In genomic region chr4:89549907-89550306, GRCh38 we compare ENCODE assay signal across 25 cellular contexts.
DNase-seq lines count a peak whose midpoint lies in the region; ATAC-seq, FAIRE-seq and TF ChIP-seq lines count a peak whose summit lies in the region.
"Had no signal": no experiment of that assay in that cellular context is flagged by ENCODE, and none has a peak within 500 bp of the region (broad histone marks: within the 10 kb centered on the region; RNA-seq: fewer than 3 reads in every experiment).

No MANE protein-coding gene starts in this region.

- no peak for ATAC-seq in GM18909 (IDR thresholded peaks at IDR 0.05; ENCODE audit: poor library complexity, unreplicated experiment)
- ATAC-seq: A549, foreskin keratinocyte, Panc1 had no signal

- peaks cover 32% of the 10 kb centered on the region for H3K9me3 Mint-ChIP-seq in mesothelial cell of epicardium

- no peaks in the 10 kb centered on the region for H3K27me3 Mint-ChIP-seq in mesothelial cell of epicardium (ENCODE audit: low read depth)
- H3K27me3 Mint-ChIP-seq: activated naive CD4-positive, alpha-beta T cell treated with anti-CD3 and anti-CD28 coated beads, Interleukin-2, amount 50 U/mL, for 24 hours had no signal

- H3K4me3 ChIP-seq in cardiac fibroblast (replicated peaks in 1 of 2; ENCODE audit: low read depth in 2 of 2, low read length in 2 of 2) = no peak overlapping the region
- no peak overlapping the region for H3K4me3 ChIP-seq in fibroblast of villous mesenchyme (ENCODE audit: low read depth, low read length)
- H3K4me3 ChIP-seq: A549, hepatocyte, left ventricle myocardium inferior had no signal

- no peak overlapping the region for H3K27ac Mint-ChIP-seq in mesothelial cell of epicardium
- H3K27ac Mint-ChIP-seq: activated naive CD4-positive, alpha-beta T cell treated with anti-CD3 and anti-CD28 coated beads, Interleukin-2, amount 50 U/mL, for 24 hours; activated T-helper 1 cell treated with anti-CD3 and anti-CD28 coated beads, Interleukin-12 subunit alpha, Interleukin-12 subunit beta, Interleukin-2, Interleukin-4 antibody, amounts not matched to agents 30 ng/mL and 10 ng/mL and 1 ng/mL, durations not matched to agents 14 hours and 24 hours and 36 hours; immature natural killer cell; T-helper 1 cell treated with Interleukin-12 subunit alpha and Interleukin-12 subunit beta and Interleukin-4 antibody, amounts not matched to agents 30 μg/mL and 1 μg/mL, for 36 hours had no signal

- no peak for FAIRE-seq in RCC 7860 (lab: Jason Lieb, UNC)
- FAIRE-seq: A549, H54, urothelium cell line had no signal

- TF ChIP-seq CTCF in AG09319 (IDR thresholded peaks at IDR 0.05; ENCODE audit: low read depth, low read length) (no peak), cardiac fibroblast (IDR thresholded peaks at IDR 0.05; ENCODE audit: low read depth, low read length) (no peak), fibroblast of villous mesenchyme (IDR thresholded peaks at IDR 0.05; ENCODE audit: insufficient read depth, low read depth, low read length) (no peak), mesothelial cell of epicardium (IDR thresholded peaks at IDR 0.05; ENCODE audit: unreplicated experiment) (no peak)

- peak; percentile 71 for DNase-seq in AG09319 (ENCODE audit: extremely low read depth, low read depth)
- peak; percentile 18 for DNase-seq in HT-29 (ENCODE audit: low spot score)
- peak; percentile 58 to 75 for DNase-seq in cardiac fibroblast (ENCODE audit: low read depth in 2 of 2)
- peak; percentile 90 for DNase-seq in fibroblast of villous mesenchyme (ENCODE audit: low read depth)
- DNase-seq in RCC 7860 (ENCODE audit: low spot score) = no peak
- DNase-seq in T-helper 9 cell = no peak
- no peak for DNase-seq in mesothelial cell of epicardium (ENCODE audit: low spot score in 2 of 2, unreplicated experiment in 2 of 2)
- DNase-seq: activated CD4-positive, alpha-beta T cell treated with anti-CD3 and anti-CD28 coated beads for 48 hours; C1 segment of cervical spinal cord; Calu3; immature natural killer cell; KBM-7; left ventricle myocardium inferior; NCI-H1694 treated with DMSO at 0.1 percent for 48 hours; substantia nigra had no signal

- H3K36me3 Mint-ChIP-seq in mesothelial cell of epicardium = no peaks in the 10 kb centered on the region

- no peak overlapping the region for H3K4me3 Mint-ChIP-seq in mesothelial cell of epicardium
- H3K4me3 Mint-ChIP-seq: activated naive CD4-positive, alpha-beta T cell treated with anti-CD3 and anti-CD28 coated beads, Interleukin-2, amount 50 U/mL, for 24 hours; activated T-helper 1 cell treated with anti-CD3 and anti-CD28 coated beads, Interleukin-12 subunit alpha, Interleukin-12 subunit beta, Interleukin-2, Interleukin-4 antibody, amounts not matched to agents 30 ng/mL and 10 ng/mL and 1 ng/mL, durations not matched to agents 14 hours and 24 hours and 36 hours; immature natural killer cell; T-helper 1 cell treated with Interleukin-12 subunit alpha and Interleukin-12 subunit beta and Interleukin-4 antibody, amounts not matched to agents 30 μg/mL and 1 μg/mL, for 36 hours had no signal

- no peaks in the 10 kb centered on the region for H3K4me1 Mint-ChIP-seq in mesothelial cell of epicardium
- H3K4me1 Mint-ChIP-seq: activated naive CD4-positive, alpha-beta T cell treated with anti-CD3 and anti-CD28 coated beads, Interleukin-2, amount 50 U/mL, for 24 hours; immature natural killer cell had no signal

Comparison
In these comparisons a context has a peak if more than half of its experiments do, and no peak if none do; other contexts are left out.
1. DNase-seq: peak in AG09319 (single experiment), HT-29 (single experiment), cardiac fibroblast (2 of 2) and fibroblast of villous mesenchyme (single experiment); none in RCC 7860 (single experiment), T-helper 9 cell (single experiment) and mesothelial cell of epicardium (0 of 2).